In the genomic region with DNA sequence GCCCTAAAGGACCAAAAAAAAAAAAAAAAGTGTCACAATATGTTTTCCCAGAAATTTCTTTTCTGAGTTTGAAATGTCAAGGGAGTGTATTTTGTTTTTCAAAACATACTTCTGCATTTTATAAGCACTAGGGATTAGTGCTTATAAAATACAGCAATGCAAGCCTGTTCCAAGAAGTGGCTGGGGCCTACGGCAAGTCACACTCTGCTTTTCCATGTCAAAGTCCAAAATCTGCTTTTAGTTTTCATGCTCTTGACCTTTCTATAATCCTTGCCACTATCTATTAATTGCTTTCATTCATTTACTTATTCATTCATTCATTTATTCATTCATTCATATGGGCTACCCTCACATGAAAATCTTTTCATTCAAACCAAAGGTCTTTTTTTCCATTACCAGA, we compare ENCODE assay signal across 7 cellular contexts.
"Had no signal": no experiment of that assay in that cellular context is flagged by ENCODE, and none has a peak within 500 bp of the region (broad histone marks: within the 10 kb centered on the region; RNA-seq: fewer than 3 reads in every experiment).

No MANE protein-coding gene starts in this region.

- H3K9me3 Mint-ChIP-seq: GM23338, H9 had no signal

- H3K4me1 Mint-ChIP-seq: GM23338 had no signal

- H3K27ac Mint-ChIP-seq: GM23338, H9 had no signal

- H3K4me3 ChIP-seq: GM23338, K562 had no signal

- H3K27ac ChIP-seq: HL-60 had no signal

- DNase-seq: H9, HCEC 1CT, IMR-90, KG1 had no signal

- H3K4me3 Mint-ChIP-seq: GM23338, H9 had no signal

- ATAC-seq: GM23338, K562 had no signal
